In the genomic region with DNA sequence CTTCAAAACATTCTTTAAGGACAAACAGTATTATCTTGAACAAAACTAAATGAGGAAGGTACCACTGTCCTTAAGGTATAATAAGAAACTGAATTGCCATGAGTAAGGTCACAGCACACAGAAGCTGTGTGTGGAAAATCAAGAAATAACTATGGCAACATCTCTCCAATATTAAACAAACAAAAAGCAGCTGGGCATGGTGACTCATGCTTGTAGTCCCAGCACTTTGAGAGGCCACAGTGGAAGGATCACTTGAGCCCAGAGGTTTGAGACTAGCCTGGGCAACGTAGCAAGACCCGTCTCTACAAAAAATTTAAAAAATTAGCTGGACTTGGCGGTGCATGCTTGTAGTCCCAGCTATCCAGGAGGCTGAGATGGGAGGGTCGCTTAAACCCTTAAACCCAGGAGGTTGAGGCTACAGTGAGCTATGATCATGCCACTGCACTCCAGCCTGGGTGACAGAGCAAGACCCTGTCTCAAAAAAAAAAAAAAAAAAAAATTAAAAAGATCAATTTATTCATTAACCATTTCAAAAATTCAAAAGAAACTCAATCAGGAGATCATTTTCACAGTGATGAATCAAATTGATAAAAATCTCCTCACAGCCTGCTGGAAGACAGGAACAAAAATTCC, we compare ENCODE assay signal across 9 cellular contexts.
A peak's percentile ranks its signal among the peaks of the same experiment; 100 is the strongest.
DNase-seq lines count a peak whose midpoint lies in the region; ATAC-seq and TF ChIP-seq lines count a peak whose summit lies in the region.
"Had no signal": no experiment of that assay in that cellular context is flagged by ENCODE, and none has a peak within 500 bp of the region (broad histone marks: within the 10 kb centered on the region; RNA-seq: fewer than 3 reads in every experiment).

No MANE protein-coding gene starts in this region.

- H3K27ac ChIP-seq in osteoblast (ENCODE audit: low read depth, low read length), result peak overlapping the region; percentile 42

- peaks cover 16% of the 10 kb centered on the region for H3K4me1 ChIP-seq in osteoblast (ENCODE audit: insufficient read depth, low read length)

- no peak for TF ChIP-seq CTCF in epithelial cell of proximal tubule (conservative IDR thresholded peaks at IDR 0.05; ENCODE audit: low read depth, low read length)
- no peak for TF ChIP-seq CTCF in osteoblast (IDR thresholded peaks at IDR 0.05; ENCODE audit: extremely low read depth, low read depth, low read length)

- H3K9me3 ChIP-seq in osteoblast (ENCODE audit: low read depth, low read length), result no peaks in the 10 kb centered on the region

- CTCF ChIA-PET in activated naive CD4-positive, alpha-beta T cell treated with anti-CD3 and anti-CD28 coated beads, Interleukin-2, amount 10 ng/mL, durations not matched to agents 7 days and 5 days (lab: Charles Lee), result no interaction called here

- no peak overlapping the region for H3K4me3 Mint-ChIP-seq in activated naive CD4-positive, alpha-beta T cell treated with anti-CD3 and anti-CD28 coated beads, Interleukin-2, amount 10 ng/mL, durations not matched to agents 7 days and 5 days

- no peaks in the 10 kb centered on the region for H3K79me2 ChIP-seq in osteoblast (ENCODE audit: insufficient read depth, low read length)

- no peak for ATAC-seq in HG02759 (IDR thresholded peaks at IDR 0.05; ENCODE audit: unreplicated experiment)

- no peaks in the 10 kb centered on the region for H3K27me3 Mint-ChIP-seq in activated naive CD4-positive, alpha-beta T cell treated with anti-CD3 and anti-CD28 coated beads, Interleukin-2, amount 10 ng/mL, durations not matched to agents 7 days and 5 days

- no peak overlapping the region for H3K4me2 ChIP-seq in osteoblast (ENCODE audit: insufficient read depth, low read length)

- H3K4me3 ChIP-seq in epithelial cell of proximal tubule (ENCODE audit: low read depth, low read length) (no peak overlapping the region), osteoblast (ENCODE audit: insufficient read depth, low read length) (no peak overlapping the region)

- no peaks in the 10 kb centered on the region for H4K20me1 ChIP-seq in osteoblast (ENCODE audit: insufficient read depth, low read length)

- no peak overlapping the region for H2AFZ ChIP-seq in osteoblast (ENCODE audit: low read length)

- DNase-seq in EL, result peak; percentile 84
- DNase-seq in OCI-M1 (lab: John Stamatoyannopoulos, UW), result peak; percentile 22
- DNase-seq in epithelial cell of proximal tubule (ENCODE audit: low read depth), result peak; percentile 80
- DNase-seq in osteoblast (ENCODE audit: insufficient read length, low spot score, missing footprints), result peak; percentile 37
- no peak for DNase-seq in activated T-cell treated with anti-CD3 and anti-CD28 coated beads, Interleukin-2, amount 50 U/mL, for 1 hour
- no peak for DNase-seq in activated naive CD4-positive, alpha-beta T cell treated with anti-CD3 and anti-CD28 coated beads, Interleukin-2, amount 10 ng/mL, durations not matched to agents 7 days and 5 days
- no peak for DNase-seq in NCI-H1048 (lab: John Stamatoyannopoulos, UW)
- DNase-seq: NCI-H524 had no signal

- H3K27me3 ChIP-seq in osteoblast (ENCODE audit: insufficient read depth, low read length), result no peaks in the 10 kb centered on the region

- no peak overlapping the region for H3K27ac Mint-ChIP-seq in activated naive CD4-positive, alpha-beta T cell treated with anti-CD3 and anti-CD28 coated beads, Interleukin-2, amount 10 ng/mL, durations not matched to agents 7 days and 5 days

- H3K36me3 ChIP-seq in osteoblast (ENCODE audit: insufficient read depth, low read length), result no peaks in the 10 kb centered on the region

- no peaks in the 10 kb centered on the region for H3K9me3 Mint-ChIP-seq in activated naive CD4-positive, alpha-beta T cell treated with anti-CD3 and anti-CD28 coated beads, Interleukin-2, amount 10 ng/mL, durations not matched to agents 7 days and 5 days

- H3K36me3 Mint-ChIP-seq in activated naive CD4-positive, alpha-beta T cell treated with anti-CD3 and anti-CD28 coated beads, Interleukin-2, amount 10 ng/mL, durations not matched to agents 7 days and 5 days, result no peaks in the 10 kb centered on the region

- H3K4me1 Mint-ChIP-seq in activated naive CD4-positive, alpha-beta T cell treated with anti-CD3 and anti-CD28 coated beads, Interleukin-2, amount 10 ng/mL, durations not matched to agents 7 days and 5 days, result no peaks in the 10 kb centered on the region

Comparison
In these comparisons a context has a peak if more than half of its experiments do, and no peak if none do; other contexts are left out.
1. DNase-seq: peak in EL (single experiment), OCI-M1 (single experiment), epithelial cell of proximal tubule (single experiment) and osteoblast (single experiment); none in activated T-cell treated with anti-CD3 and anti-CD28 coated beads, Interleukin-2, amount 50 U/mL, for 1 hour (single experiment), activated naive CD4-positive, alpha-beta T cell treated with anti-CD3 and anti-CD28 coated beads, Interleukin-2, amount 10 ng/mL, durations not matched to agents 7 days and 5 days (single experiment) and NCI-H1048 (single experiment).